In genomic region chr11:20024172-20024935, GRCh38 we compare ENCODE assay signal across 17 cellular contexts.
DNase-seq lines count a peak whose midpoint lies in the region; ATAC-seq and TF ChIP-seq lines count a peak whose summit lies in the region.
"Had no signal": no experiment of that assay in that cellular context is flagged by ENCODE, and none has a peak within 500 bp of the region (broad histone marks: within the 10 kb centered on the region; RNA-seq: fewer than 3 reads in every experiment).

No MANE protein-coding gene starts in this region.

- H3K9me3 ChIP-seq in IMR-90 (ENCODE audit: control insufficient read depth, insufficient read depth, low read length) (no peaks in the 10 kb centered on the region), iPS-15b (ENCODE audit: control insufficient read depth, insufficient read depth, low read length) (no peaks in the 10 kb centered on the region), trophoblast cell (ENCODE audit: insufficient read depth, low read depth, low read length) (no peaks in the 10 kb centered on the region)
- H3K9me3 ChIP-seq: tibial nerve had no signal

- H3K18ac ChIP-seq in IMR-90 (ENCODE audit: low read depth, low read length) (no peak overlapping the region), trophoblast cell (ENCODE audit: low read length) (peak overlapping the region; percentile 79)

- CTCF ChIA-PET in IMR-90 (lab: Yijun Ruan, JAX) (interaction anchor here (3.0 kb wide), 1 partner anchor 8 kb away, joined by 11 read pairs; no protein-coding TSS in a partner anchor), MCF 10A (lab: Yijun Ruan, JAX) (interaction anchor here (0.6 to 11.4 kb wide), 26 partner anchors 11 to 366 kb away, joined by 3 to 100 read pairs (median 6); no protein-coding TSS in a partner anchor)

- no peak overlapping the region; the same call in 2 of the 3 replicates for H2BK15ac ChIP-seq in IMR-90 (ENCODE audit: low read depth, low read length)

- H3K4me3 ChIP-seq in IMR-90 (ENCODE audit: insufficient read depth, low read depth, low read length), result no peak overlapping the region
- H3K4me3 ChIP-seq in iPS-15b (ENCODE audit: low read depth, low read length), result peak overlapping the region; percentile 42
- peak overlapping the region; percentile 41 for H3K4me3 ChIP-seq in trophoblast cell (ENCODE audit: low read depth, low read length)
- H3K4me3 ChIP-seq in H7 (ENCODE audit: insufficient read depth, low read depth, low read length), result no peak overlapping the region; the same call in 1 of the 2 replicates
- H3K4me3 ChIP-seq: tibial nerve had no signal

- H2BK5ac ChIP-seq in IMR-90 (ENCODE audit: low read depth, low read length, poor library complexity, severe bottlenecking) (no peak overlapping the region), trophoblast cell (ENCODE audit: low read depth, low read length, poor library complexity) (peak overlapping the region; percentile 85)

- in situ Hi-C loops in IMR-90 (cut with MboI; ENCODE audit: low sequenced_read_pairs), result no loop called here

- H2AK5ac ChIP-seq in IMR-90 (ENCODE audit: low read depth, low read length) (peak overlapping the region; percentile 10; the same call in 1 of the 2 replicates), trophoblast cell (ENCODE audit: low read length) (peak overlapping the region; percentile 8)

- no peak overlapping the region for H3K14ac ChIP-seq in IMR-90 (replicated peaks; ENCODE audit: low read depth, low read length)
- peak overlapping the region; percentile 48 for H3K14ac ChIP-seq in trophoblast cell (ENCODE audit: low read length)

- no peak overlapping the region for H2AFZ ChIP-seq in IMR-90 (replicated peaks; ENCODE audit: low read length, poor library complexity)
- H2AFZ ChIP-seq in trophoblast cell (ENCODE audit: insufficient read depth, low read length, poor library complexity), result no peak overlapping the region

- H3K4me3 Mint-ChIP-seq in MCF 10A (ENCODE audit: unreplicated experiment), result peak overlapping the region; percentile 79
- H3K4me3 Mint-ChIP-seq: activated naive CD8-positive, alpha-beta T cell treated with anti-CD3 and anti-CD28 coated beads, Interleukin-2, amount 50 U/mL, for 24 hours; CD14-positive monocyte had no signal

- no peak overlapping the region for H2BK20ac ChIP-seq in IMR-90 (ENCODE audit: low read depth, low read length)

- no peak overlapping the region for H3K4ac ChIP-seq in IMR-90 (ENCODE audit: low read depth, low read length)
- H3K4ac ChIP-seq in trophoblast cell (ENCODE audit: low read depth, low read length), result peak overlapping the region; percentile 80

- no peak for ATAC-seq in IMR-90 (ENCODE audit: low read depth)
- no peak for ATAC-seq in GM21786 (IDR thresholded peaks at IDR 0.05; ENCODE audit: unreplicated experiment)
- ATAC-seq: activated naive CD8-positive, alpha-beta T cell treated with anti-CD3 and anti-CD28 coated beads, Interleukin-2, amount 50 U/mL, for 24 hours had no signal

- DNase-seq in IMR-90, result no peak
- DNase-seq in MCF 10A (ENCODE audit: unreplicated experiment), result no peak
- no peak for DNase-seq in trophoblast cell
- DNase-seq in COLO668 (lab: John Stamatoyannopoulos, UW; ENCODE audit: unreplicated experiment), result no peak
- DNase-seq in head of caudate nucleus, result no peak
- no peak for DNase-seq in H7
- DNase-seq: activated naive CD8-positive, alpha-beta T cell treated with anti-CD3 and anti-CD28 coated beads, Interleukin-2, amount 50 U/mL, for 24 hours; activated T-cell treated with anti-CD3 and anti-CD28 coated beads, Interleukin-2, amount 50 U/mL, for 48 hours; foreskin melanocyte; islet precursor cell; NCI-H2107; Right ventricle myocardium superior; T-helper 9 cell had no signal

- H3K27me3 ChIP-seq in IMR-90 (ENCODE audit: control insufficient read depth, insufficient read depth, low read length) (no peaks in the 10 kb centered on the region), iPS-15b (ENCODE audit: control insufficient read depth, insufficient read depth, low read length) (peaks cover 14% of the 10 kb centered on the region), trophoblast cell (ENCODE audit: insufficient read depth, low read length) (no peaks in the 10 kb centered on the region), H7 (ENCODE audit: control insufficient read depth, insufficient read depth, low read length) (no peaks in the 10 kb centered on the region)
- H3K27me3 ChIP-seq: tibial nerve had no signal

- H3K27ac ChIP-seq in IMR-90 (ENCODE audit: insufficient read depth, low read length) (no peak overlapping the region), trophoblast cell (ENCODE audit: low read depth, low read length) (peak overlapping the region; percentile 94)
- H3K27ac ChIP-seq: tibial nerve had no signal

- peaks cover 39 to 41% of the 10 kb centered on the region in 2 experiments for H3K79me1 ChIP-seq in IMR-90 (ENCODE audit: low read depth in 1 of 2, low read length in 2 of 2)
- H3K79me1 ChIP-seq in trophoblast cell (ENCODE audit: low read length), result peaks cover 54% of the 10 kb centered on the region

- peaks cover 21% of the 10 kb centered on the region for H3K79me2 ChIP-seq in trophoblast cell (ENCODE audit: control insufficient read depth, insufficient read depth, low read length, poor library complexity)

- H2AK9ac ChIP-seq in IMR-90 (replicated peaks; ENCODE audit: low read depth, low read length, poor library complexity), result no peak overlapping the region

- H2BK12ac ChIP-seq in trophoblast cell (ENCODE audit: low read length), result peak overlapping the region; percentile 20

- H3K27ac Mint-ChIP-seq in MCF 10A (ENCODE audit: low read depth, unreplicated experiment), result peak overlapping the region; percentile 85
- H3K27ac Mint-ChIP-seq: activated naive CD8-positive, alpha-beta T cell treated with anti-CD3 and anti-CD28 coated beads, Interleukin-2, amount 50 U/mL, for 24 hours had no signal

- peaks cover 34% of the 10 kb centered on the region for H3K4me1 Mint-ChIP-seq in MCF 10A (ENCODE audit: insufficient read depth, unreplicated experiment)
- H3K4me1 Mint-ChIP-seq: activated naive CD8-positive, alpha-beta T cell treated with anti-CD3 and anti-CD28 coated beads, Interleukin-2, amount 50 U/mL, for 24 hours; CD14-positive monocyte had no signal

- H3K4me2 ChIP-seq in IMR-90 (ENCODE audit: low read depth, low read length), result no peak overlapping the region
- peak overlapping the region; percentile 42 for H3K4me2 ChIP-seq in trophoblast cell (ENCODE audit: low read length)

- no peak for TF ChIP-seq RAD21 in IMR-90 (IDR thresholded peaks at IDR 0.05; ENCODE audit: low read length)

- POLR2A ChIA-PET in IMR-90 (lab: Charles Lee; ENCODE audit: unreplicated experiment) (no interaction called here), MCF 10A (lab: Yijun Ruan, JAX) (interaction anchor here (0.5 to 23.4 kb wide), 26 partner anchors 8 to 1629 kb away, joined by 3 to 691 read pairs (median 6); partner anchors contain the start of gene HTATIP2)

- intact Hi-C loops in IMR-90 (cut with micrococcal nuclease) (no loop called here), MCF 10A (cut with micrococcal nuclease) (loop anchor here (2.0 kb wide), 2 partner anchors 32 to 86 kb away; no protein-coding TSS in a partner anchor), head of caudate nucleus (cut with DNase I) (no loop called here)

- BruUV-seq in IMR-90 (replicated peaks; lab: Mats Ljungman, UMichigan) (no TSS peak), MCF 10A (replicated peaks; lab: Mats Ljungman, UMichigan) (no TSS peak)

- no peaks in the 10 kb centered on the region for H3K9me3 Mint-ChIP-seq in MCF 10A (ENCODE audit: unreplicated experiment)
- H3K9me3 Mint-ChIP-seq: activated naive CD8-positive, alpha-beta T cell treated with anti-CD3 and anti-CD28 coated beads, Interleukin-2, amount 50 U/mL, for 24 hours had no signal

- dilution Hi-C loops in IMR-90 (cut with HindIII; ENCODE audit: low sequenced_read_pairs, unreplicated experiment), result no loop called here

- H3K9me1 ChIP-seq in IMR-90 (ENCODE audit: insufficient read depth, low read length), result no peaks in the 10 kb centered on the region

- H3K4me1 ChIP-seq in IMR-90 (ENCODE audit: control insufficient read depth, insufficient read depth, low read length) (peaks cover 24% of the 10 kb centered on the region), iPS-15b (ENCODE audit: control insufficient read depth, insufficient read depth, low read length) (peaks cover 54% of the 10 kb centered on the region), trophoblast cell (ENCODE audit: control insufficient read depth in 1 of 2, insufficient read depth in 2 of 2, low read length in 2 of 2) (peaks cover 31 to 42% of the 10 kb centered on the region in 2 experiments)

- H4K8ac ChIP-seq in IMR-90 (ENCODE audit: low read depth in 2 of 2, low read length in 2 of 2), result no peak overlapping the region
- H4K8ac ChIP-seq in trophoblast cell (ENCODE audit: low read depth, low read length), result peak overlapping the region; percentile 7

- peak overlapping the region; percentile 13 for H4K12ac ChIP-seq in trophoblast cell (ENCODE audit: low read depth, low read length)

- no peak overlapping the region for H4K91ac ChIP-seq in IMR-90 (ENCODE audit: insufficient read depth, low read depth, low read length)
- peak overlapping the region; percentile 86 for H4K91ac ChIP-seq in trophoblast cell (ENCODE audit: low read depth, low read length)

- TF ChIP-seq POLR2A in IMR-90 (IDR thresholded peaks at IDR 0.05; ENCODE audit: low read depth, low read length), result no peak

- no peak overlapping the region for H3K9ac ChIP-seq in IMR-90 (ENCODE audit: low read depth, low read length)
- H3K9ac ChIP-seq in iPS-15b (ENCODE audit: low read depth, low read length), result no peak overlapping the region
- H3K9ac ChIP-seq in trophoblast cell (ENCODE audit: low read length), result peak overlapping the region; percentile 19

- TF ChIP-seq CTCF in IMR-90 (conservative IDR thresholded peaks at IDR 0.05; ENCODE audit: low read depth, low read length) (no peak), MCF 10A (IDR thresholded peaks at IDR 0.05; ENCODE audit: unreplicated experiment) (no peak)

- H2BK120ac ChIP-seq in IMR-90 (ENCODE audit: low read depth, low read length) (0 out of 2 replicates have a peak overlapping the region, but pooled peaks have one; percentile 9), trophoblast cell (ENCODE audit: insufficient read depth, low read length, poor library complexity) (peak overlapping the region; percentile 93)

- no peak overlapping the region for H3K23ac ChIP-seq in IMR-90 (ENCODE audit: low read depth, low read length)
- H3K23ac ChIP-seq in trophoblast cell (ENCODE audit: low read length), result no peak overlapping the region

- H3K36me3 ChIP-seq in IMR-90 (ENCODE audit: control insufficient read depth, insufficient read depth, low read length) (no peaks in the 10 kb centered on the region), iPS-15b (ENCODE audit: control insufficient read depth, insufficient read depth, low read length) (no peaks in the 10 kb centered on the region), trophoblast cell (ENCODE audit: control insufficient read depth in 1 of 2, insufficient read depth in 2 of 2, low read length in 2 of 2) (no peaks in the 10 kb centered on the region), H7 (replicated peaks; ENCODE audit: control insufficient read depth, insufficient read depth, low read length) (no peaks in the 10 kb centered on the region)
- H3K36me3 ChIP-seq: tibial nerve had no signal

- peaks cover 17% of the 10 kb centered on the region; the same call in 1 of the 2 replicates for H4K20me1 ChIP-seq in IMR-90 (ENCODE audit: insufficient read depth, low read length)

- H3K36me3 Mint-ChIP-seq in MCF 10A (ENCODE audit: insufficient read depth, unreplicated experiment), result peaks cover 40% of the 10 kb centered on the region
- H3K36me3 Mint-ChIP-seq: CD14-positive monocyte had no signal

- WGBS in IMR-90 (ENCODE audit: extremely low coverage in 2 of 2, insufficient read length in 1 of 2), 2 experiments, result 60% methylated on average over 1 of the region's 6 CpGs; no CpG with 5 or more reads in 1 of the 2 experiments
- no CpG with 5 or more reads among the region's 6 CpGs for whole genome bisulfite sequencing in trophoblast cell (ENCODE audit: extremely low coverage, insufficient coverage, insufficient read length)

- no peak overlapping the region for H4K5ac ChIP-seq in IMR-90 (ENCODE audit: low read depth, low read length)

- H3K27me3 Mint-ChIP-seq in MCF 10A (ENCODE audit: insufficient read depth, unreplicated experiment), result no peaks in the 10 kb centered on the region

- H3K56ac ChIP-seq in IMR-90 (ENCODE audit: extremely low read depth, insufficient read depth, low read length), result no peak overlapping the region

Comparison
In these comparisons a context has a peak if more than half of its experiments do, and no peak if none do; other contexts are left out.
1. H3K4me3 ChIP-seq: peak in iPS-15b (single experiment) and trophoblast cell (single experiment); none in IMR-90 (single experiment) and H7 (single experiment).